ENCODE assay signal across 1 cellular context in genomic region chr4:83535945-83536648, GRCh38.
TF ChIP-seq lines count a peak whose summit lies in the region.

Gene GPAT3, plus strand, starts transcription at chr4:83536108. Its CDS starts 515 bp downstream, at chr4:83536623.

TF ChIP-seq in HepG2, 621 proteins besides CTCF, POLR2A, EP300 and RAD21 (continued from another document and continues in another):
- TF ChIP-seq ZNF770 (CRISPR knock-in tag; IDR thresholded peaks at IDR 0.05) (no peak), GTF3A (CRISPR knock-in tag; conservative IDR thresholded peaks at IDR 0.05) (no peak), ZFP36 (IDR thresholded peaks at IDR 0.05; ENCODE audit: borderline replicate concordance, low read depth, low read length, partially characterized antibody) (no peak), ZNF563 (CRISPR knock-in tag; IDR thresholded peaks at IDR 0.05) (peak; percentile 78; the same call in 1 of the 2 replicates), ZNF503 (CRISPR knock-in tag; IDR thresholded peaks at IDR 0.05) (no peak), KMT2B (CRISPR knock-in tag; IDR thresholded peaks at IDR 0.05) (peak; percentile 80), TERF1 (CRISPR knock-in tag; IDR thresholded peaks at IDR 0.05) (no peak), SETDB1 (CRISPR knock-in tag; IDR thresholded peaks at IDR 0.05; ENCODE audit: borderline replicate concordance) (no peak), ATF4 (CRISPR knock-in tag; IDR thresholded peaks at IDR 0.05) (0 out of 4 replicates have a peak, but pooled peaks of 1 of the 2 experiments have one; percentile 46), PHF20 (CRISPR knock-in tag; IDR thresholded peaks at IDR 0.05) (no peak), MLX (CRISPR knock-in tag; IDR thresholded peaks at IDR 0.05) (no peak), NFKB2 (CRISPR knock-in tag; IDR thresholded peaks at IDR 0.05; ENCODE audit: borderline replicate concordance) (peak; percentile 59; the same call in 1 of the 2 replicates), RFXAP (CRISPR knock-in tag; IDR thresholded peaks at IDR 0.05; ENCODE audit: borderline replicate concordance) (0 out of 2 replicates have a peak, but pooled peaks have one; percentile 24), ZNF776 (CRISPR knock-in tag; IDR thresholded peaks at IDR 0.05) (no peak; the same call in 1 of the 2 replicates), ZNF777 (CRISPR knock-in tag; IDR thresholded peaks at IDR 0.05) (peak; percentile 33; the same call in 1 of the 2 replicates), EHMT2 (IDR thresholded peaks at IDR 0.05; ENCODE audit: borderline replicate concordance, low read depth, low read length) (no peak), MIXL1 (CRISPR knock-in tag; IDR thresholded peaks at IDR 0.05) (no peak), LRRFIP1 (CRISPR knock-in tag; conservative IDR thresholded peaks at IDR 0.05) (no peak), BCLAF1 (IDR thresholded peaks at IDR 0.05) (no peak), ZBTB25 (CRISPR knock-in tag; IDR thresholded peaks at IDR 0.05) (no peak), ZNF619 (CRISPR knock-in tag; IDR thresholded peaks at IDR 0.05) (no peak), ZNF589 (CRISPR knock-in tag; conservative IDR thresholded peaks at IDR 0.05) (no peak; the same call in 1 of the 2 replicates), ZNF331 (CRISPR knock-in tag; IDR thresholded peaks at IDR 0.05) (no peak), TRIM22 (IDR thresholded peaks at IDR 0.05) (no peak), BRF2 (CRISPR knock-in tag; IDR thresholded peaks at IDR 0.05) (no peak), RBFOX2 (IDR thresholded peaks at IDR 0.05; ENCODE audit: low read depth, low read length) (peak; percentile 68), ZNF510 (CRISPR knock-in tag; IDR thresholded peaks at IDR 0.05; ENCODE audit: low read depth) (no peak), STAT5B (CRISPR knock-in tag; IDR thresholded peaks at IDR 0.05) (no peak), PBX2 (CRISPR knock-in tag; IDR thresholded peaks at IDR 0.05) (no peak), ZNF441 (CRISPR knock-in tag; IDR thresholded peaks at IDR 0.05; ENCODE audit: borderline replicate concordance) (peak; percentile 53; the same call in 1 of the 2 replicates), ZNF543 (CRISPR knock-in tag; IDR thresholded peaks at IDR 0.05) (no peak), MAX (IDR thresholded peaks at IDR 0.05) (0 out of 2 replicates have a peak, but pooled peaks have one; percentile 30), PRMT3 (CRISPR knock-in tag; IDR thresholded peaks at IDR 0.05; ENCODE audit: borderline replicate concordance, low read depth) (no peak), ZNF660 (CRISPR knock-in tag; IDR thresholded peaks at IDR 0.05; ENCODE audit: borderline replicate concordance, low read depth) (no peak), HINFP (CRISPR knock-in tag; IDR thresholded peaks at IDR 0.05; ENCODE audit: low read depth) (no peak), ZNF616 (CRISPR knock-in tag; IDR thresholded peaks at IDR 0.05; ENCODE audit: low read depth) (no peak), SALL2 (CRISPR knock-in tag; IDR thresholded peaks at IDR 0.05) (no peak; the same call in 1 of the 2 replicates), SAP130 (CRISPR knock-in tag; IDR thresholded peaks at IDR 0.05; ENCODE audit: low read depth) (peak; percentile 72)
